ENCODE assay signal across 17 cellular contexts in genomic region chr1:158246650-158247049, GRCh38. TPM values are rescaled to one million over a fixed set of nuclear protein-coding genes. Genes with fewer than 3 reads are reported as not detected.
A peak's percentile ranks its signal among the peaks of the same experiment; 100 is the strongest.
DNase-seq lines count a peak whose midpoint lies in the region; FAIRE-seq and TF ChIP-seq lines count a peak whose summit lies in the region.
"Had no signal": no experiment of that assay in that cellular context is flagged by ENCODE, and none has a peak within 500 bp of the region (broad histone marks: within the 10 kb centered on the region; RNA-seq: fewer than 3 reads in every experiment).

No MANE protein-coding gene starts in this region.

- no peaks in the 10 kb centered on the region for H3K4me1 ChIP-seq in breast epithelium
- peaks cover 17% of the 10 kb centered on the region for H3K4me1 ChIP-seq in Karpas-422 (ENCODE audit: low read length)
- peaks cover 19% of the 10 kb centered on the region for H3K4me1 ChIP-seq in effector memory CD4-positive, alpha-beta T cell (ENCODE audit: control insufficient read depth, insufficient read depth, low read length, poor library complexity, severe bottlenecking)
- no peaks in the 10 kb centered on the region for H3K4me1 ChIP-seq in small intestine (ENCODE audit: control insufficient read depth in 2 of 2, insufficient read depth in 1 of 2, low read depth in 1 of 2, low read length in 1 of 2)
- H3K4me1 ChIP-seq: BE2C, HAP-1, vagina had no signal

- FAIRE-seq in bronchial epithelial cell (lab: Jason Lieb, UNC) (no peak), small intestine (lab: Jason Lieb, UNC) (no peak)

- intact Hi-C loops in breast epithelium (cut with DNase I; ENCODE audit: low total_unique reads) = no loop called here

- H3K27me3 ChIP-seq in breast epithelium (no peaks in the 10 kb centered on the region), Karpas-422 (ENCODE audit: low read length) (no peaks in the 10 kb centered on the region), bronchial epithelial cell (ENCODE audit: control insufficient read depth, insufficient read depth, low read length) (no peaks in the 10 kb centered on the region), small intestine (ENCODE audit: control insufficient read depth in 2 of 2, insufficient read depth in 2 of 2, low read length in 2 of 2) (no peaks in the 10 kb centered on the region)
- no peaks in the 10 kb centered on the region for H3K27me3 ChIP-seq in effector memory CD4-positive, alpha-beta T cell (replicated peaks; ENCODE audit: control insufficient read depth, insufficient read depth, low read length, poor library complexity, severe bottlenecking)
- H3K27me3 ChIP-seq: BE2C, vagina had no signal

- H3K9me3 ChIP-seq in breast epithelium = peaks cover 0 to 6% of the 10 kb centered on the region in 2 donors
- no peaks in the 10 kb centered on the region for H3K9me3 ChIP-seq in Karpas-422 (ENCODE audit: low read length)
- H3K9me3 ChIP-seq in effector memory CD4-positive, alpha-beta T cell (ENCODE audit: control insufficient read depth, low read length) = no peaks in the 10 kb centered on the region
- no peaks in the 10 kb centered on the region for H3K9me3 ChIP-seq in small intestine (ENCODE audit: control insufficient read depth, low read depth)
- H3K9me3 ChIP-seq: BE2C, HAP-1, MG63, vagina had no signal

- no peak overlapping the region for H3K4me3 ChIP-seq in breast epithelium
- no peak overlapping the region for H3K4me3 ChIP-seq in Karpas-422 (ENCODE audit: low read length)
- H3K4me3 ChIP-seq in bronchial epithelial cell (ENCODE audit: low read depth, low read length) = no peak overlapping the region
- H3K4me3 ChIP-seq in effector memory CD4-positive, alpha-beta T cell (ENCODE audit: insufficient read depth, low read depth, low read length, poor library complexity, severe bottlenecking) = no peak overlapping the region
- no peak overlapping the region for H3K4me3 ChIP-seq in small intestine (ENCODE audit: low read depth in 1 of 2, low read length in 2 of 2)
- H3K4me3 ChIP-seq: HAP-1, MG63, smooth muscle cell, vagina had no signal

- TF ChIP-seq POLR2A in breast epithelium (IDR thresholded peaks at IDR 0.05) = no peak

- peak; percentile 28 to 78 for DNase-seq in T47D (ENCODE audit: low read depth in 1 of 2, low spot score in 1 of 2)
- no peak for DNase-seq in breast epithelium (ENCODE audit: low spot score in 2 of 2)
- DNase-seq in Karpas-422 = peak; percentile 64
- peak; percentile 32 for DNase-seq in bronchial epithelial cell (ENCODE audit: low read depth)
- no peak for DNase-seq in effector memory CD4-positive, alpha-beta T cell
- DNase-seq in cerebellar nuclear complex (lab: John Stamatoyannopoulos, UW) = no peak
- no peak for DNase-seq in activated CD8-positive, alpha-beta memory T cell treated with anti-CD3 and anti-CD28 coated beads, Interleukin-2, amount 50 U/mL, for 48 hours
- no peak for DNase-seq in small intestine
- DNase-seq: BE2C, MG63, T-helper 17 cell had no signal

- H3K27ac ChIP-seq in breast epithelium (no peak overlapping the region), Karpas-422 (ENCODE audit: low read length) (no peak overlapping the region), small intestine (ENCODE audit: low read depth in 1 of 2, low read length in 1 of 2) (no peak overlapping the region)
- H3K27ac ChIP-seq in effector memory CD4-positive, alpha-beta T cell (ENCODE audit: insufficient read depth, low read length, poor library complexity, severe bottlenecking) = no peak overlapping the region
- H3K27ac ChIP-seq: vagina had no signal

- H3K4me2 ChIP-seq in Karpas-422 (ENCODE audit: low read depth, low read length, poor library complexity, severe bottlenecking) = no peak overlapping the region
- H3K4me2 ChIP-seq: smooth muscle cell had no signal

- no peak overlapping the region for H3K9ac ChIP-seq in Karpas-422 (ENCODE audit: low read length)

- no peaks in the 10 kb centered on the region for H3K9me2 ChIP-seq in Karpas-422 (replicated peaks; ENCODE audit: insufficient read depth, low read length)

- TF ChIP-seq CTCF in breast epithelium (IDR thresholded peaks at IDR 0.05) = no peak
- peak; percentile 15 for TF ChIP-seq CTCF in bronchial epithelial cell (IDR thresholded peaks at IDR 0.05; ENCODE audit: insufficient read depth, low read length, severe bottlenecking)

- no peak overlapping the region for H2AFZ ChIP-seq in Karpas-422 (ENCODE audit: low read length)

- no peaks in the 10 kb centered on the region for H4K20me1 ChIP-seq in Karpas-422 (ENCODE audit: insufficient read depth, low read depth, low read length)

- H3K36me3 ChIP-seq in breast epithelium = no peaks in the 10 kb centered on the region
- no peaks in the 10 kb centered on the region for H3K36me3 ChIP-seq in Karpas-422 (ENCODE audit: insufficient read depth, low read length)
- H3K36me3 ChIP-seq in bronchial epithelial cell (ENCODE audit: control insufficient read depth, insufficient read depth, low read length) = no peaks in the 10 kb centered on the region
- H3K36me3 ChIP-seq in effector memory CD4-positive, alpha-beta T cell (ENCODE audit: control insufficient read depth, insufficient read depth, low read length) = no peaks in the 10 kb centered on the region
- no peaks in the 10 kb centered on the region for H3K36me3 ChIP-seq in small intestine (ENCODE audit: control insufficient read depth in 2 of 2, insufficient read depth in 2 of 2, low read length in 2 of 2)
- H3K36me3 ChIP-seq: BE2C, HAP-1, MG63, vagina had no signal

- in situ Hi-C loops in T47D (cut with HindIII; ENCODE audit: low pct_unique_long_range_greater_than_20kb, low sequenced_read_pairs) = no loop called here

- H3K79me2 ChIP-seq in Karpas-422 (ENCODE audit: low read length) = no peaks in the 10 kb centered on the region

- 70 to 77% (median 74%) methylated on average over 7 of the region's 7 CpGs for WGBS in small intestine, 3 donors

RNA-seq across cellular contexts. Expression of gene CD1A, which starts 7.6 kb away (rescaled TPM):
- total RNA-seq in breast epithelium (not detected), bronchial epithelial cell (not detected in 2 replicates)
- total RNA-seq in Karpas-422 (2014; rRNA removed; shearing (Covaris generic); ENCODE audit: low replicate concordance) = 0.45 and 0.76 TPM in 2 replicates
- polyA plus RNA-seq in small intestine = under 1 TPM in 1 of 3 donors, not detected in 2; 0.04 TPM
- total RNA-seq: dermis microvascular lymphatic vessel endothelial cell, glomerular endothelial cell, left lobe of liver, smooth muscle cell, T-helper 17 cell had no signal
- polyA plus RNA-seq: smooth muscle cell had no signal

RNA-seq across cellular contexts. Expression of gene CD1C, which starts 43.1 kb away (rescaled TPM):
- 1 to 10 TPM in 2 of 3 donors, under 1 TPM in 1; 0.66 to 2.5 (median 2.1) TPM for total RNA-seq in breast epithelium
- total RNA-seq in Karpas-422 (2014; rRNA removed; shearing (Covaris generic); ENCODE audit: low replicate concordance) = 59.4 and 60.1 TPM in 2 replicates
- total RNA-seq in bronchial epithelial cell = not detected in 2 replicates
- polyA plus RNA-seq in small intestine = under 1 TPM in 1 of 3 donors, not detected in 2; 0.64 TPM
- total RNA-seq: dermis microvascular lymphatic vessel endothelial cell, glomerular endothelial cell, left lobe of liver, smooth muscle cell had no signal
- polyA plus RNA-seq: smooth muscle cell had no signal

Comparison
In these comparisons a context has a peak if more than half of its experiments do, and no peak if none do; other contexts are left out.
1. DNase-seq: peak in T47D (2 of 2), Karpas-422 (single experiment) and bronchial epithelial cell (single experiment); none in breast epithelium (0 of 2), effector memory CD4-positive, alpha-beta T cell (0 of 3), cerebellar nuclear complex (0 of 2), activated CD8-positive, alpha-beta memory T cell treated with anti-CD3 and anti-CD28 coated beads, Interleukin-2, amount 50 U/mL, for 48 hours (single experiment) and small intestine (single experiment).
2. RNA of gene CD1C, which starts 43.1 kb away (total RNA-seq): 59.4 to 60.1 TPM in Karpas-422; 0.66 to 2.5 TPM in breast epithelium and not detected in bronchial epithelial cell; every median in the first group is over 10 times any median in the second.